In the genomic region with DNA sequence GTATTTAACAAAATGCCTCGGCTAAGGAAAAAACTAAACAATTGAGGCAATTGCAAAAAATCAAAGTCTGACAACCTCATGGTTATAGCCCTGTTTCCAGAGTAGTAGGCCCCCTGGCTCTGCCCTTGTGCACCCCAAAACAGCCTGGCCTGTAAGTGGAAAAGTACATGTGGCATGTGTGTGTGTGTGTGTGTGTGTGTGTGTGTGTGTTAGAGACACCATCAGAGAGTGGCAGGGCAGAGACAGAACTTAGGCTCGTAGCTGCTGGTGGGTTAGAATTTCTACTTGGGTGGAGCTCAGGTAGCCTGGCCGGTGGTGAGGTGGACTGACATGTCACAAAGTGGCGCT, we compare ENCODE assay signal across 25 cellular contexts. TPM values are rescaled to one million over a fixed set of nuclear protein-coding genes. Genes with fewer than 3 reads are reported as not detected.
DNase-seq lines count a peak whose midpoint lies in the region; ATAC-seq, FAIRE-seq and TF ChIP-seq lines count a peak whose summit lies in the region.
"Had no signal": no experiment of that assay in that cellular context is flagged by ENCODE, and none has a peak within 500 bp of the region (broad histone marks: within the 10 kb centered on the region; RNA-seq: fewer than 3 reads in every experiment).

No MANE protein-coding gene starts in this region.

- no peak overlapping the region; the same call in 2 of the 3 replicates for H3K27ac ChIP-seq in K562 (ENCODE audit: extremely low read depth, low read depth, low read length)
- peak overlapping the region; percentile 21 to 79 for H3K27ac ChIP-seq in right atrium auricular region
- H3K27ac ChIP-seq in CD8-positive, alpha-beta memory T cell (ENCODE audit: low read depth, low read length): no peak overlapping the region

- no TSS peak for BruUV-seq in K562 (replicated peaks; lab: Mats Ljungman, UMichigan)

- H3K27me3 ChIP-seq in K562 (ENCODE audit: control insufficient read depth in 2 of 2, insufficient read depth in 2 of 2, low read length in 2 of 2) (no peaks in the 10 kb centered on the region), right atrium auricular region (no peaks in the 10 kb centered on the region)
- H3K27me3 ChIP-seq in CD8-positive, alpha-beta memory T cell (ENCODE audit: insufficient read depth, low read length, poor library complexity, severe bottlenecking): no peaks in the 10 kb centered on the region
- H3K27me3 ChIP-seq: BE2C, Peyer's patch had no signal

- peak; percentile 6 for ATAC-seq in K562
- ATAC-seq: GM23338 had no signal

- H3K4me1 ChIP-seq in K562 (replicated peaks in 1 of 2; ENCODE audit: control insufficient read depth in 2 of 2, insufficient read depth in 2 of 2, low read length in 2 of 2) (peaks cover 6 to 14% of the 10 kb centered on the region in 2 experiments), right atrium auricular region (peaks cover 0 to 4% of the 10 kb centered on the region in 2 donors)
- H3K4me1 ChIP-seq in CD8-positive, alpha-beta memory T cell (ENCODE audit: insufficient read depth, low read length): no peaks in the 10 kb centered on the region
- H3K4me1 ChIP-seq: BE2C had no signal

- H3K9ac ChIP-seq in K562 (ENCODE audit: insufficient read depth in 1 of 2, low read depth in 2 of 2, low read length in 2 of 2): no peak overlapping the region

- no peak overlapping the region for H3K4me3 Mint-ChIP-seq in nephron
- H3K4me3 Mint-ChIP-seq in CD8-positive, alpha-beta memory T cell: no peak overlapping the region
- H3K4me3 Mint-ChIP-seq: GM23338 had no signal

- no peak for TF ChIP-seq CTCF in K562 (IDR thresholded peaks at IDR 0.05 in 2 of 3, conservative IDR thresholded peaks at IDR 0.05 in 1 of 3; ENCODE audit: insufficient read depth in 2 of 3, low read depth in 1 of 3, low read length in 3 of 3)
- TF ChIP-seq CTCF in right atrium auricular region (IDR thresholded peaks at IDR 0.05): no peak
- TF ChIP-seq CTCF in nephron (IDR thresholded peaks at IDR 0.05; ENCODE audit: unreplicated experiment in 3 of 3): no peak
- no peak for TF ChIP-seq CTCF in GM10248 (IDR thresholded peaks at IDR 0.05; ENCODE audit: control extremely low read depth, extremely low read depth, low read depth, missing control alignments)

- FAIRE-seq in K562 (lab: Jason Lieb, UNC): no peak
- FAIRE-seq: GM18507 had no signal

- no peak for TF ChIP-seq EP300 in K562 (IDR thresholded peaks at IDR 0.05; ENCODE audit: low read length)

- no peak overlapping the region for H3K4me2 ChIP-seq in K562 (ENCODE audit: insufficient read depth, low read length)
- H3K4me2 ChIP-seq: GM23338 had no signal

- no peaks in the 10 kb centered on the region for H3K79me2 ChIP-seq in K562 (ENCODE audit: control insufficient read depth, insufficient read depth, low read length)

- H3K36me3 Mint-ChIP-seq in nephron (ENCODE audit: low read depth): no peaks in the 10 kb centered on the region
- H3K36me3 Mint-ChIP-seq in CD8-positive, alpha-beta memory T cell: no peaks in the 10 kb centered on the region

- H3K9me1 ChIP-seq in K562 (ENCODE audit: control insufficient read depth, insufficient read depth, low read length): no peaks in the 10 kb centered on the region

- DNase-seq in Caki2 (ENCODE audit: low read depth) (peak; percentile 52), K562 (ENCODE audit: extremely low read depth in 1 of 4, low spot score in 3 of 4) (no peak), right atrium auricular region (ENCODE audit: low spot score) (no peak), GM10248 (ENCODE audit: extremely low spot score) (no peak), T-helper 1 cell (no peak), RPMI8226 (no peak)
- no peak for DNase-seq in CD8-positive, alpha-beta memory T cell
- DNase-seq: BE2C, DMS153, HCEC 1CT, Kasumi-1, NCI-H1694, NCI-H2081, NCI-H2171, NCI-H345, NCI-H524, NCI-H774 had no signal

- no peak for TF ChIP-seq RAD21 in K562 (CRISPR knock-in tag; conservative IDR thresholded peaks at IDR 0.05 in 1 of 2, IDR thresholded peaks at IDR 0.05 in 1 of 2)

- no peaks in the 10 kb centered on the region for H3K9me3 Mint-ChIP-seq in nephron
- no peaks in the 10 kb centered on the region for H3K9me3 Mint-ChIP-seq in CD8-positive, alpha-beta memory T cell
- H3K9me3 Mint-ChIP-seq: GM23338 had no signal

- no peak overlapping the region for H3K4me3 ChIP-seq in K562
- no peak overlapping the region for H3K4me3 ChIP-seq in right atrium auricular region
- H3K4me3 ChIP-seq in CD8-positive, alpha-beta memory T cell (ENCODE audit: low read length): no peak overlapping the region
- H3K4me3 ChIP-seq: GM23338 had no signal

- CTCF ChIA-PET in K562 (lab: Yijun Ruan, JAX; ENCODE audit: low intra/inter-chr PET ratio): no interaction called here
- CTCF ChIA-PET in CD8-positive, alpha-beta memory T cell (lab: Charles Lee): interaction anchor here (2.9 kb wide), 1 partner anchor 18 kb away, joined by 11 read pairs; no protein-coding TSS in a partner anchor
- CTCF ChIA-PET in GM10248 (lab: Yijun Ruan, JAX): interaction anchor here (17.4 kb wide), 1 partner anchor 17 kb away, joined by 155 read pairs; a partner anchor contains a TSS

- H3K9me3 ChIP-seq in K562 (replicated peaks; ENCODE audit: control insufficient read depth, insufficient read depth, low read depth, low read length) (no peaks in the 10 kb centered on the region), right atrium auricular region (no peaks in the 10 kb centered on the region)
- H3K9me3 ChIP-seq in CD8-positive, alpha-beta memory T cell (ENCODE audit: low read length): no peaks in the 10 kb centered on the region
- H3K9me3 ChIP-seq: BE2C, Peyer's patch had no signal

- no peak for TF ChIP-seq POLR2A in K562 (conservative IDR thresholded peaks at IDR 0.05)

- peak overlapping the region in 2 of 3 experiments; percentile 71 to 73 for H3K27ac Mint-ChIP-seq in nephron
- H3K27ac Mint-ChIP-seq in CD8-positive, alpha-beta memory T cell: no peak overlapping the region
- H3K27ac Mint-ChIP-seq: GM23338 had no signal

- no peaks in the 10 kb centered on the region for H3K36me3 ChIP-seq in K562 (ENCODE audit: control insufficient read depth, insufficient read depth, low read length)
- no peaks in the 10 kb centered on the region for H3K36me3 ChIP-seq in right atrium auricular region
- H3K36me3 ChIP-seq in CD8-positive, alpha-beta memory T cell (ENCODE audit: insufficient read depth, low read length): no peaks in the 10 kb centered on the region
- H3K36me3 ChIP-seq: BE2C, Peyer's patch had no signal

- peaks cover 4% of the 10 kb centered on the region for H3K27me3 Mint-ChIP-seq in nephron (ENCODE audit: low read depth)
- peaks cover 4% of the 10 kb centered on the region in 2 donors for H3K27me3 Mint-ChIP-seq in CD8-positive, alpha-beta memory T cell

- no peaks in the 10 kb centered on the region for H3K4me1 Mint-ChIP-seq in nephron
- H3K4me1 Mint-ChIP-seq in CD8-positive, alpha-beta memory T cell: no peaks in the 10 kb centered on the region

- WGBS in K562 (ENCODE audit: insufficient coverage, low coverage, missing lambda C conversion rate): 60% methylated on average over 4 of the region's 4 CpGs

- in situ Hi-C loops in Caki2 (cut with HindIII; ENCODE audit: low pct_unique_long_range_greater_than_20kb, low sequenced_read_pairs) (no loop called here), K562 (cut with MboI) (no loop called here)

- POLR2A ChIA-PET in K562 (lab: Yijun Ruan, JAX) (interaction anchor here (0.8 kb wide), 1 partner anchor 171 kb away, joined by 4 read pairs; no protein-coding TSS in a partner anchor), GM10248 (lab: Yijun Ruan, JAX) (no interaction called here)
- POLR2A ChIA-PET in CD8-positive, alpha-beta memory T cell (lab: Charles Lee): no interaction called here

- intact Hi-C loops in K562 (cut with micrococcal nuclease): no loop called here

- no peaks in the 10 kb centered on the region for H4K20me1 ChIP-seq in K562 (replicated peaks; ENCODE audit: control insufficient read depth, insufficient read depth, low read length)

- H2AFZ ChIP-seq in K562 (ENCODE audit: low read depth, low read length): peak overlapping the region; percentile 66
- H2AFZ ChIP-seq: GM23338 had no signal

RNA-seq across cellular contexts. Expression of a gene that starts 14.1 kb away (rescaled TPM):
- not detected in 2 replicates for total RNA-seq in Caki2 (2014; rRNA removed; shearing (Covaris generic); ENCODE audit: low replicate concordance)
- total RNA-seq in K562 (2011; cell fraction: chromatin; rRNA removed; ENCODE audit: low replicate concordance): not detected in 2 replicates
- not detected in 2 replicates for total RNA-seq in K562 (2011; cell fraction: nucleolus; rRNA removed)
- not detected in 2 replicates for total RNA-seq in K562 (2011; cell fraction: nucleoplasm; rRNA removed)
- total RNA-seq in K562 (2014; rRNA removed) (not detected in 2 replicates), K562 (2014; rRNA removed; fragmentation: Illumina TruSeq; extraction: Trizol) (not detected in 2 replicates), K562 (2015; rRNA removed; fragmentation: Illumina TruSeq; extraction: Trizol) (not detected in 2 replicates), K562 (2021) (0.69 and 1.2 TPM in 2 replicates), right atrium auricular region (not detected)
- polyA plus RNA-seq in K562 (2011; rRNA removed) (not detected in 2 replicates), K562 (2014; fragmentation: Illumina TruSeq; extraction: Trizol) (not detected in 2 replicates), K562 (2014; fragmentation: Nextera tagmentation; extraction: Ambion mirVana) (not detected), K562 (2014; rRNA removed) (not detected in 2 replicates)
- polyA plus RNA-seq in K562 (2011; cell fraction: cytosol; rRNA removed): not detected in 2 replicates
- polyA plus RNA-seq in K562 (2011; cell fraction: nucleus; rRNA removed): 0.14 TPM in 1 of 2 replicates, not detected in the other
- 0.06 TPM in 1 of 2 replicates, not detected in the other for polyA plus RNA-seq in K562 (2012)
- not detected in 2 replicates for polyA minus RNA-seq in K562 (2011; rRNA and poly(A)+ RNA removed)
- polyA minus RNA-seq in K562 (2011; cell fraction: cytosol; rRNA and poly(A)+ RNA removed): 27.8 TPM in 1 of 2 replicates, not detected in the other
- not detected in 2 replicates for polyA minus RNA-seq in K562 (2011; cell fraction: nucleus; rRNA and poly(A)+ RNA removed)
- not detected for total RNA-seq in CD8-positive, alpha-beta memory T cell
- not detected for polyA plus RNA-seq in CD8-positive, alpha-beta memory T cell
- total RNA-seq: G401, MCF 10A, Peyer's patch, SK-MEL-5 had no signal

RNA-seq across cellular contexts. Expression of a gene that starts 28.2 kb away (rescaled TPM):
- total RNA-seq in Caki2 (2014; rRNA removed; shearing (Covaris generic); ENCODE audit: low replicate concordance): 30.0 and 34.0 TPM in 2 replicates
- total RNA-seq in K562 (2011; cell fraction: chromatin; rRNA removed; ENCODE audit: low replicate concordance): 67.7 and 181 TPM in 2 replicates
- 41.2 and 54.1 TPM in 2 replicates for total RNA-seq in K562 (2011; cell fraction: nucleolus; rRNA removed)
- 96.7 and 127 TPM in 2 replicates for total RNA-seq in K562 (2011; cell fraction: nucleoplasm; rRNA removed)
- total RNA-seq in K562 (2014; rRNA removed): 68.1 and 71.4 TPM in 2 replicates
- total RNA-seq in K562 (2014; rRNA removed; fragmentation: Illumina TruSeq; extraction: Trizol): 63.8 and 65.7 TPM in 2 replicates
- total RNA-seq in K562 (2015; rRNA removed; fragmentation: Illumina TruSeq; extraction: Trizol): 67.1 and 67.7 TPM in 2 replicates
- 44.4 and 49.3 TPM in 2 replicates for total RNA-seq in K562 (2021)
- polyA plus RNA-seq in K562 (2011; rRNA removed): 29.9 and 40.1 TPM in 2 replicates
- polyA plus RNA-seq in K562 (2011; cell fraction: cytosol; rRNA removed): 9.7 and 18.6 TPM in 2 replicates
- 30.8 and 40.9 TPM in 2 replicates for polyA plus RNA-seq in K562 (2011; cell fraction: nucleus; rRNA removed)
- polyA plus RNA-seq in K562 (2012): 62.1 and 74.3 TPM in 2 replicates
- polyA plus RNA-seq in K562 (2014; fragmentation: Illumina TruSeq; extraction: Trizol): 48.7 and 63.9 TPM in 2 replicates
- polyA plus RNA-seq in K562 (2014; fragmentation: Nextera tagmentation; extraction: Ambion mirVana): 10 to 100 TPM; 14.8 to 16.7 TPM
- 74.7 and 77.0 TPM in 2 replicates for polyA plus RNA-seq in K562 (2014; rRNA removed)
- 31.1 and 34.9 TPM in 2 replicates for polyA minus RNA-seq in K562 (2011; rRNA and poly(A)+ RNA removed)
- 15.9 and 17.4 TPM in 2 replicates for polyA minus RNA-seq in K562 (2011; cell fraction: cytosol; rRNA and poly(A)+ RNA removed)
- 25.2 and 45.9 TPM in 2 replicates for polyA minus RNA-seq in K562 (2011; cell fraction: nucleus; rRNA and poly(A)+ RNA removed)
- total RNA-seq in right atrium auricular region: 10 to 100 TPM; 39.1 to 39.3 TPM
- total RNA-seq in CD8-positive, alpha-beta memory T cell: 10 to 100 TPM; 62.7 to 65.6 TPM
- 48.9 TPM for polyA plus RNA-seq in CD8-positive, alpha-beta memory T cell

RNA-seq across cellular contexts. Expression of a gene that starts 31.6 kb away (rescaled TPM):
- 13.4 and 18.3 TPM in 2 replicates for total RNA-seq in Caki2 (2014; rRNA removed; shearing (Covaris generic); ENCODE audit: low replicate concordance)
- 37.8 and 39.7 TPM in 2 replicates for total RNA-seq in K562 (2011; cell fraction: chromatin; rRNA removed; ENCODE audit: low replicate concordance)
- 15.2 and 19.1 TPM in 2 replicates for total RNA-seq in K562 (2011; cell fraction: nucleolus; rRNA removed)
- 20.8 and 22.1 TPM in 2 replicates for total RNA-seq in K562 (2011; cell fraction: nucleoplasm; rRNA removed)
- total RNA-seq in K562 (2014; rRNA removed) (17.7 and 22.7 TPM in 2 replicates), K562 (2014; rRNA removed; fragmentation: Illumina TruSeq; extraction: Trizol) (26.2 and 26.8 TPM in 2 replicates), K562 (2015; rRNA removed; fragmentation: Illumina TruSeq; extraction: Trizol) (21.1 and 21.2 TPM in 2 replicates), K562 (2021) (18.4 and 20.9 TPM in 2 replicates), right atrium auricular region (10 to 100 TPM in 1 of 2 donors, 1 to 10 TPM in 1; 8.6 to 10.3 TPM)
- polyA plus RNA-seq in K562 (2011; rRNA removed) (26.0 and 31.1 TPM in 2 replicates), K562 (2014; fragmentation: Illumina TruSeq; extraction: Trizol) (18.4 and 22.2 TPM in 2 replicates), K562 (2014; fragmentation: Nextera tagmentation; extraction: Ambion mirVana) (10 to 100 TPM; 18.9 to 21.4 TPM), K562 (2014; rRNA removed) (16.2 and 17.9 TPM in 2 replicates)
- 22.3 and 24.5 TPM in 2 replicates for polyA plus RNA-seq in K562 (2011; cell fraction: cytosol; rRNA removed)
- 25.8 and 29.2 TPM in 2 replicates for polyA plus RNA-seq in K562 (2011; cell fraction: nucleus; rRNA removed)
- polyA plus RNA-seq in K562 (2012): 12.0 and 15.4 TPM in 2 replicates
- 37.0 and 46.7 TPM in 2 replicates for polyA minus RNA-seq in K562 (2011; rRNA and poly(A)+ RNA removed)
- 10.2 and 16.4 TPM in 2 replicates for polyA minus RNA-seq in K562 (2011; cell fraction: cytosol; rRNA and poly(A)+ RNA removed)
- 14.7 and 22.3 TPM in 2 replicates for polyA minus RNA-seq in K562 (2011; cell fraction: nucleus; rRNA and poly(A)+ RNA removed)
- total RNA-seq in CD8-positive, alpha-beta memory T cell: 10 to 100 TPM; 17.6 to 18.3 TPM
- 26.0 TPM for polyA plus RNA-seq in CD8-positive, alpha-beta memory T cell

RNA-seq across cellular contexts. Expression of a gene that starts 41.4 kb away (rescaled TPM):
- total RNA-seq in Caki2 (2014; rRNA removed; shearing (Covaris generic); ENCODE audit: low replicate concordance): not detected in 2 replicates
- total RNA-seq in K562 (2011; cell fraction: chromatin; rRNA removed; ENCODE audit: low replicate concordance): not detected in 2 replicates
- not detected in 2 replicates for total RNA-seq in K562 (2011; cell fraction: nucleolus; rRNA removed)
- not detected in 2 replicates for total RNA-seq in K562 (2011; cell fraction: nucleoplasm; rRNA removed)
- not detected in 2 replicates for total RNA-seq in K562 (2014; rRNA removed)
- not detected in 2 replicates for total RNA-seq in K562 (2014; rRNA removed; fragmentation: Illumina TruSeq; extraction: Trizol)
- total RNA-seq in K562 (2015; rRNA removed; fragmentation: Illumina TruSeq; extraction: Trizol): not detected in 2 replicates
- total RNA-seq in K562 (2021): not detected in 2 replicates
- polyA plus RNA-seq in K562 (2011; rRNA removed): not detected in 2 replicates
- not detected in 2 replicates for polyA plus RNA-seq in K562 (2011; cell fraction: cytosol; rRNA removed)
- polyA plus RNA-seq in K562 (2011; cell fraction: nucleus; rRNA removed): not detected in 2 replicates
- not detected in 2 replicates for polyA plus RNA-seq in K562 (2012)
- not detected in 2 replicates for polyA plus RNA-seq in K562 (2014; fragmentation: Illumina TruSeq; extraction: Trizol)
- not detected for polyA plus RNA-seq in K562 (2014; fragmentation: Nextera tagmentation; extraction: Ambion mirVana)
- polyA plus RNA-seq in K562 (2014; rRNA removed): not detected in 2 replicates
- polyA minus RNA-seq in K562 (2011; rRNA and poly(A)+ RNA removed): not detected in 2 replicates
- polyA minus RNA-seq in K562 (2011; cell fraction: cytosol; rRNA and poly(A)+ RNA removed): not detected in 2 replicates
- not detected in 2 replicates for polyA minus RNA-seq in K562 (2011; cell fraction: nucleus; rRNA and poly(A)+ RNA removed)
- total RNA-seq in right atrium auricular region: not detected
- not detected for total RNA-seq in CD8-positive, alpha-beta memory T cell
- polyA plus RNA-seq in CD8-positive, alpha-beta memory T cell: not detected
- total RNA-seq: A673, G401, GM23338, MCF 10A, Peyer's patch, SK-MEL-5 had no signal

RNA-seq across cellular contexts. Expression of a gene that starts 54.6 kb away (rescaled TPM):
- 3.1 TPM in 1 of 2 replicates, not detected in the other for total RNA-seq in Caki2 (2014; rRNA removed; shearing (Covaris generic); ENCODE audit: low replicate concordance)
- 11.2 and 13.2 TPM in 2 replicates for total RNA-seq in K562 (2011; cell fraction: chromatin; rRNA removed; ENCODE audit: low replicate concordance)
- total RNA-seq in K562 (2011; cell fraction: nucleolus; rRNA removed): 5.3 and 6.4 TPM in 2 replicates
- 6.7 and 10.9 TPM in 2 replicates for total RNA-seq in K562 (2011; cell fraction: nucleoplasm; rRNA removed)
- 2.1 and 3.8 TPM in 2 replicates for total RNA-seq in K562 (2014; rRNA removed)
- 2.0 and 2.4 TPM in 2 replicates for total RNA-seq in K562 (2014; rRNA removed; fragmentation: Illumina TruSeq; extraction: Trizol)
- total RNA-seq in K562 (2015; rRNA removed; fragmentation: Illumina TruSeq; extraction: Trizol): 1.8 and 1.9 TPM in 2 replicates
- total RNA-seq in K562 (2021): 1.5 and 1.6 TPM in 2 replicates
- polyA plus RNA-seq in K562 (2011; rRNA removed): 3.5 and 5.5 TPM in 2 replicates
- polyA plus RNA-seq in K562 (2011; cell fraction: cytosol; rRNA removed): 0.46 and 2.0 TPM in 2 replicates
- 21.0 and 26.9 TPM in 2 replicates for polyA plus RNA-seq in K562 (2011; cell fraction: nucleus; rRNA removed)
- 1.2 and 4.0 TPM in 2 replicates for polyA plus RNA-seq in K562 (2012)
- 1.0 and 1.8 TPM in 2 replicates for polyA plus RNA-seq in K562 (2014; fragmentation: Illumina TruSeq; extraction: Trizol)
- 1 to 10 TPM; 1.9 to 2.0 TPM for polyA plus RNA-seq in K562 (2014; fragmentation: Nextera tagmentation; extraction: Ambion mirVana)
- 3.0 and 3.7 TPM in 2 replicates for polyA plus RNA-seq in K562 (2014; rRNA removed)
- polyA minus RNA-seq in K562 (2011; rRNA and poly(A)+ RNA removed): 3.3 and 4.4 TPM in 2 replicates
- polyA minus RNA-seq in K562 (2011; cell fraction: cytosol; rRNA and poly(A)+ RNA removed): 2.1 TPM in 1 of 2 replicates, not detected in the other
- 6.7 and 11.4 TPM in 2 replicates for polyA minus RNA-seq in K562 (2011; cell fraction: nucleus; rRNA and poly(A)+ RNA removed)
- under 1 TPM in 1 of 2 donors, not detected in 1; 0.67 TPM for total RNA-seq in right atrium auricular region
- total RNA-seq in CD8-positive, alpha-beta memory T cell: 1 to 10 TPM; 2.7 to 3.0 TPM
- not detected for polyA plus RNA-seq in CD8-positive, alpha-beta memory T cell

Comparison
In these comparisons a context has a peak if more than half of its experiments do, and no peak if none do; other contexts are left out.
1. H3K27ac ChIP-seq: peak in right atrium auricular region (2 of 2); none in K562 (single experiment) and CD8-positive, alpha-beta memory T cell (single experiment).
2. H3K27ac Mint-ChIP-seq: peak in nephron (2 of 3); none in CD8-positive, alpha-beta memory T cell (0 of 8).